16 cellular contexts compared by ENCODE assay signal in the genomic region with DNA sequence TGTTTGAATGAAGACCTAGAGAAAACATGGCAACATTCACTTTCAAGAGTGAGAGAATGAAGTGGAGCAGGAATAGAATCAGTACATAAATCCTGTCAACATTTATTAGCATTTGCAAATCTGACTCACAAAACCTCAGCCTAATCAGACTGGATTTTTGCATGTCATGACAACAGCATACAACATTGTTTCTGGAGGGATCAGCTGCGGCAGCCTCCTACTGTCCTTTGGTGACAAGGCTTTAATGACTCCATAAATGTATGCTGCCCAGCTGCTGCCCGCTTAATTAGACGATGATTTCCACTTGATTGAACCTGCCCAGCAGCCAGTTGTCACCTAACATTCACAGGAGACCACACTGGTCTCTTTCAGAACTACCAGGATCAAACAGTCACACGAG. TPM values are rescaled to one million over a fixed set of nuclear protein-coding genes. Genes with fewer than 3 reads are reported as not detected.
A peak's percentile ranks its signal among the peaks of the same experiment; 100 is the strongest.
DNase-seq lines count a peak whose midpoint lies in the region; ATAC-seq, FAIRE-seq and TF ChIP-seq lines count a peak whose summit lies in the region.
"Had no signal": no experiment of that assay in that cellular context is flagged by ENCODE, and none has a peak within 500 bp of the region (broad histone marks: within the 10 kb centered on the region; RNA-seq: fewer than 3 reads in every experiment).

No MANE protein-coding gene starts in this region.

- no peak for TF ChIP-seq CTCF in CD4-positive, alpha-beta T cell (IDR thresholded peaks at IDR 0.05)

- no peak overlapping the region for H3K27ac ChIP-seq in CD4-positive, alpha-beta T cell (ENCODE audit: low read depth, low read length)
- H3K27ac ChIP-seq in SJCRH30, result no peak overlapping the region
- H3K27ac ChIP-seq: C4-2B had no signal

- peaks cover 16% of the 10 kb centered on the region for H3K36me3 Mint-ChIP-seq in CD4-positive, alpha-beta T cell (ENCODE audit: low read depth)
- peaks cover 6% of the 10 kb centered on the region for H3K36me3 Mint-ChIP-seq in activated naive CD8-positive, alpha-beta T cell treated with anti-CD3 and anti-CD28 coated beads, Interleukin-2, amount 50 U/mL, for 24 hours (ENCODE audit: low read depth)
- peaks cover 28 to 35% of the 10 kb centered on the region in 2 donors for H3K36me3 Mint-ChIP-seq in stimulated activated naive B cell treated with anti-CD40 and anti-IgM and Interleukin-4, amounts not matched to agents 10 μg/mL and 1 μg/mL and 100 μg/mL, for 72 hours

- H3K4me3 ChIP-seq in SJCRH30, result no peak overlapping the region
- H3K4me3 ChIP-seq: esophagus squamous epithelium had no signal

- FAIRE-seq in islet of Langerhans (lab: Jason Lieb, UNC), result peak; percentile 86
- FAIRE-seq: TTC549 had no signal

- ATAC-seq in CD4-positive, alpha-beta T cell (ENCODE audit: poor library complexity), result no peak
- ATAC-seq in activated naive CD8-positive, alpha-beta T cell treated with anti-CD3 and anti-CD28 coated beads, Interleukin-2, amount 50 U/mL, for 24 hours, result no peak
- no peak for ATAC-seq in GM18502 (IDR thresholded peaks at IDR 0.05; ENCODE audit: poor library complexity, unreplicated experiment)
- no peak for ATAC-seq in stimulated activated naive B cell treated with anti-CD40 and anti-IgM and Interleukin-4, amounts not matched to agents 10 μg/mL and 1 μg/mL and 100 μg/mL, for 72 hours (replicated peaks)
- ATAC-seq: activated CD8-positive, alpha-beta T cell treated with anti-CD3 and anti-CD28 coated beads for 36 hours; stimulated activated naive CD8-positive, alpha-beta T cell treated with anti-CD3 and anti-CD28 coated beads, Interleukin-15, Interleukin-2, amounts not matched to agents 100 U/mL and 50 U/mL, for 24 hours had no signal

- intact Hi-C loops in CD4-positive, alpha-beta T cell (cut with DNase I, micrococcal nuclease), result loop anchor here in 1 of 2 experiments (10.0 kb wide), 2 partner anchors 253 to 1233 kb away; a partner anchor contains a TSS

- H3K4me1 ChIP-seq in SJCRH30, result no peaks in the 10 kb centered on the region; the same call in 1 of the 2 replicates

- H3K27me3 ChIP-seq in CD4-positive, alpha-beta T cell (ENCODE audit: control insufficient read depth, insufficient read depth, low read length), result no peaks in the 10 kb centered on the region
- H3K27me3 ChIP-seq in SJCRH30, result no peaks in the 10 kb centered on the region
- H3K27me3 ChIP-seq: esophagus squamous epithelium had no signal

- POLR2A ChIA-PET in CD4-positive, alpha-beta T cell (lab: Charles Lee), result interaction anchor here (1.0 to 1.7 kb wide), 2 partner anchors 9 kb away, joined by 3 to 6 read pairs; a partner anchor contains a TSS

- no peak for DNase-seq in CD4-positive, alpha-beta T cell
- DNase-seq in LHCN-M2 (ENCODE audit: low read depth) (peak; percentile 59), SJCRH30 (peak; percentile 14 to 44), T-helper 9 cell (no peak)
- DNase-seq in activated naive CD8-positive, alpha-beta T cell treated with anti-CD3 and anti-CD28 coated beads, Interleukin-2, amount 50 U/mL, for 24 hours, result no peak
- no peak for DNase-seq in stimulated activated naive B cell treated with anti-CD40 and anti-IgM and Interleukin-4, amounts not matched to agents 10 μg/mL and 1 μg/mL and 100 μg/mL, for 72 hours
- DNase-seq: activated CD8-positive, alpha-beta T cell treated with anti-CD3 and anti-CD28 coated beads for 36 hours; esophagus squamous epithelium; KG1; NCI-H345; stimulated activated CD4-positive, alpha-beta T cell treated with anti-CD3 and anti-CD28 coated beads, Interleukin-4, amount 100 ng/mL, for 4 hours; stimulated activated naive CD8-positive, alpha-beta T cell treated with anti-CD3 and anti-CD28 coated beads, Interleukin-15, Interleukin-2, amounts not matched to agents 100 U/mL and 50 U/mL, for 24 hours had no signal

- peak overlapping the region; percentile 45 for H3K27ac Mint-ChIP-seq in CD4-positive, alpha-beta T cell
- H3K27ac Mint-ChIP-seq in activated naive CD8-positive, alpha-beta T cell treated with anti-CD3 and anti-CD28 coated beads, Interleukin-2, amount 50 U/mL, for 24 hours, result no peak overlapping the region
- no peak overlapping the region for H3K27ac Mint-ChIP-seq in stimulated activated naive B cell treated with anti-CD40 and anti-IgM and Interleukin-4, amounts not matched to agents 10 μg/mL and 1 μg/mL and 100 μg/mL, for 72 hours
- H3K27ac Mint-ChIP-seq: activated CD8-positive, alpha-beta T cell treated with anti-CD3 and anti-CD28 coated beads for 36 hours had no signal

- no peaks in the 10 kb centered on the region for H3K27me3 Mint-ChIP-seq in CD4-positive, alpha-beta T cell
- H3K27me3 Mint-ChIP-seq in activated naive CD8-positive, alpha-beta T cell treated with anti-CD3 and anti-CD28 coated beads, Interleukin-2, amount 50 U/mL, for 24 hours, result no peaks in the 10 kb centered on the region
- H3K27me3 Mint-ChIP-seq in stimulated activated naive B cell treated with anti-CD40 and anti-IgM and Interleukin-4, amounts not matched to agents 10 μg/mL and 1 μg/mL and 100 μg/mL, for 72 hours, result no peaks in the 10 kb centered on the region
- H3K27me3 Mint-ChIP-seq: activated CD8-positive, alpha-beta T cell treated with anti-CD3 and anti-CD28 coated beads for 36 hours had no signal

- H3K36me3 ChIP-seq in SJCRH30, result peaks cover 9% of the 10 kb centered on the region; the same call in 1 of the 2 replicates

- no peaks in the 10 kb centered on the region for H3K9me3 ChIP-seq in CD4-positive, alpha-beta T cell (ENCODE audit: control insufficient read depth, low read length)
- no peaks in the 10 kb centered on the region for H3K9me3 ChIP-seq in SJCRH30 (replicated peaks)
- H3K9me3 ChIP-seq: esophagus squamous epithelium had no signal

- no peak overlapping the region for H3K4me3 Mint-ChIP-seq in CD4-positive, alpha-beta T cell
- no peak overlapping the region for H3K4me3 Mint-ChIP-seq in activated naive CD8-positive, alpha-beta T cell treated with anti-CD3 and anti-CD28 coated beads, Interleukin-2, amount 50 U/mL, for 24 hours
- H3K4me3 Mint-ChIP-seq in stimulated activated naive B cell treated with anti-CD40 and anti-IgM and Interleukin-4, amounts not matched to agents 10 μg/mL and 1 μg/mL and 100 μg/mL, for 72 hours, result no peak overlapping the region
- H3K4me3 Mint-ChIP-seq: activated CD8-positive, alpha-beta T cell treated with anti-CD3 and anti-CD28 coated beads for 36 hours had no signal

- H3K4me1 Mint-ChIP-seq in CD4-positive, alpha-beta T cell (ENCODE audit: low read depth), result peaks cover 43% of the 10 kb centered on the region
- peaks cover 14% of the 10 kb centered on the region for H3K4me1 Mint-ChIP-seq in activated naive CD8-positive, alpha-beta T cell treated with anti-CD3 and anti-CD28 coated beads, Interleukin-2, amount 50 U/mL, for 24 hours
- H3K4me1 Mint-ChIP-seq in stimulated activated naive B cell treated with anti-CD40 and anti-IgM and Interleukin-4, amounts not matched to agents 10 μg/mL and 1 μg/mL and 100 μg/mL, for 72 hours, result peaks cover 7 to 13% of the 10 kb centered on the region in 2 donors

- CTCF ChIA-PET in CD4-positive, alpha-beta T cell (lab: Charles Lee), result no interaction called here

- no peaks in the 10 kb centered on the region for H3K9me3 Mint-ChIP-seq in CD4-positive, alpha-beta T cell
- no peaks in the 10 kb centered on the region for H3K9me3 Mint-ChIP-seq in activated naive CD8-positive, alpha-beta T cell treated with anti-CD3 and anti-CD28 coated beads, Interleukin-2, amount 50 U/mL, for 24 hours
- H3K9me3 Mint-ChIP-seq in stimulated activated naive B cell treated with anti-CD40 and anti-IgM and Interleukin-4, amounts not matched to agents 10 μg/mL and 1 μg/mL and 100 μg/mL, for 72 hours, result no peaks in the 10 kb centered on the region
- H3K9me3 Mint-ChIP-seq: activated CD8-positive, alpha-beta T cell treated with anti-CD3 and anti-CD28 coated beads for 36 hours had no signal

RNA-seq across cellular contexts. Expression of a gene that starts 9.4 kb away (rescaled TPM):
- total RNA-seq in CD4-positive, alpha-beta T cell, result 10 to 100 TPM; 22.3 to 23.2 TPM
- total RNA-seq in LHCN-M2 (2014; rRNA removed), result 83.0 and 105 TPM in 2 replicates
- 40.8 TPM for polyA plus RNA-seq in LHCN-M2 (2012)
- total RNA-seq in SJCRH30 (2014; rRNA removed; shearing (Covaris generic)), result 56.6 and 62.1 TPM in 2 replicates

RNA-seq across cellular contexts. Expression of a gene that starts 53.5 kb away (rescaled TPM):
- total RNA-seq in CD4-positive, alpha-beta T cell, result under 1 TPM; 0.11 to 0.14 TPM
- not detected in 2 replicates for total RNA-seq in LHCN-M2 (2014; rRNA removed)
- not detected for polyA plus RNA-seq in LHCN-M2 (2012)
- 0.08 TPM in 1 of 2 replicates, not detected in the other for total RNA-seq in SJCRH30 (2014; rRNA removed; shearing (Covaris generic))

Comparison
In these comparisons a context has a peak if more than half of its experiments do, and no peak if none do; other contexts are left out.
1. DNase-seq: peak in LHCN-M2 (single experiment) and SJCRH30 (2 of 2); none in CD4-positive, alpha-beta T cell (0 of 10), activated naive CD8-positive, alpha-beta T cell treated with anti-CD3 and anti-CD28 coated beads, Interleukin-2, amount 50 U/mL, for 24 hours (single experiment), T-helper 9 cell (single experiment) and stimulated activated naive B cell treated with anti-CD40 and anti-IgM and Interleukin-4, amounts not matched to agents 10 μg/mL and 1 μg/mL and 100 μg/mL, for 72 hours (single experiment).